In the genomic region with DNA sequence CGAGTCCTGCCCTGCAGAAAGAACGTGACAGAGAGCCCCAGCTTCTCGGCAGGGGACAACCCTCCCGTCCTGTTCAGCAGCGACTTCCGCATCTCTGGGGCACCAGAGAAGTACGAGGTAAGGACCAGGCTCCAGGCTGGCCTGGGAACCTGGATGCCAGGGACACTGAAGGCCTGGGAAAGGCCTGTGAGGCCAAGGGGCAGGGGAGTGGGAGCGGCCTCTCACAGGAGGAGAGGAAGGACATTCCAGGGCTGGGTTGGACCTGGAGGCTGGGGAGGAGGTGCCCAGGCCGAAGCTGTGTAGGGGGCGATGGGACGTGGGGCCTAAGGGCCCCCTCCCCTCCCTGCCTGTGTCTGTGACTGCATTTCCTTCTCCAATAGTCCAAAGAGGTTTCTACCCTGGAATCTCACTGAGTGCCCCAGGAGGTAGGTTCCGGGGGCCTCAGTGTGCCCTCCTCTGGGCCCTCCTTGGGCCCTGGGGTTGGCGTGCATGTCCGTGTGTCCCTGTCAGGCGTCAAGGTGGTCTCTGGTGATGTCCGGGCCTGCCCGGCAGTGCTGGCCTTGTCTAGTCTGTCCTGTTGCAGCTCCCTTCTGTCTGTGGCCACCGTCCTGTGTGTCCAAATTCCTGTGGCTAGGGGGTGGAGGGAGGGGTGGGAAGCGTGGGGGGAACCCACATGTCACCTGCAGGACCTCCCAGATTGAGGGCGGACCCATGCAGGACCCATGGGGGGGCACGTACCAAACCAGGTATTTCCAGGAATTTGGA, we compare ENCODE assay signal across 16 cellular contexts. TPM values are rescaled to one million over a fixed set of nuclear protein-coding genes. Genes with fewer than 3 reads are reported as not detected.
"Had no signal": no experiment of that assay in that cellular context is flagged by ENCODE, and none has a peak within 500 bp of the region (broad histone marks: within the 10 kb centered on the region; RNA-seq: fewer than 3 reads in every experiment).

No MANE protein-coding gene starts in this region.

- H3K4me1 ChIP-seq: ascending aorta, esophagus muscularis mucosa, parathyroid adenoma had no signal

- H3K27ac Mint-ChIP-seq: activated CD8-positive, alpha-beta T cell treated with anti-CD3 and anti-CD28 coated beads for 36 hours; memory B cell had no signal

- ATAC-seq: activated CD8-positive, alpha-beta T cell treated with anti-CD3 and anti-CD28 coated beads for 36 hours; left colon had no signal

- H2AFZ ChIP-seq: parathyroid adenoma had no signal

- H3K4me3 ChIP-seq: ascending aorta, esophagus muscularis mucosa, tibial artery had no signal

- H3K9ac ChIP-seq: parathyroid adenoma had no signal

- H3K27me3 ChIP-seq: ascending aorta had no signal

- H3K79me2 ChIP-seq: parathyroid adenoma had no signal

- H3K9me3 ChIP-seq: ascending aorta, esophagus muscularis mucosa, tibial artery had no signal

- H3K36me3 ChIP-seq: ascending aorta, esophagus muscularis mucosa, tibial artery had no signal

- H3K27ac ChIP-seq: ascending aorta, esophagus muscularis mucosa, parathyroid adenoma, tibial artery had no signal

- H3K9me3 Mint-ChIP-seq: activated CD8-positive, alpha-beta T cell treated with anti-CD3 and anti-CD28 coated beads for 36 hours; memory B cell; neural crest cell had no signal

- H3K4me3 Mint-ChIP-seq: activated CD8-positive, alpha-beta T cell treated with anti-CD3 and anti-CD28 coated beads for 36 hours; memory B cell; neural crest cell had no signal

- H3K27me3 Mint-ChIP-seq: activated CD8-positive, alpha-beta T cell treated with anti-CD3 and anti-CD28 coated beads for 36 hours; memory B cell had no signal

- DNase-seq: activated CD4-positive, alpha-beta T cell treated with anti-CD3 and anti-CD28 coated beads for 4 hours; activated CD8-positive, alpha-beta memory T cell treated with anti-CD3 and anti-CD28 coated beads, Interleukin-2, amount 50 U/mL, for 48 hours; activated CD8-positive, alpha-beta T cell treated with anti-CD3 and anti-CD28 coated beads for 36 hours; activated naive CD4-positive, alpha-beta T cell; glutamatergic neuron; left colon; retina; stimulated activated CD4-positive, alpha-beta T cell treated with anti-CD3 and anti-CD28 coated beads, Interleukin-4, amount 100 ng/mL, for 4 hours; tibial artery had no signal

RNA-seq across cellular contexts. Expression of a gene that starts 16.9 kb away (rescaled TPM):
- total RNA-seq: fibroblast of villous mesenchyme, neural crest cell had no signal

RNA-seq across cellular contexts. Expression of a gene that starts 20.1 kb away (rescaled TPM):
- total RNA-seq: ascending aorta, fibroblast of villous mesenchyme, left colon, neural crest cell had no signal

RNA-seq across cellular contexts. Expression of a gene that starts 29.8 kb away (rescaled TPM):
- total RNA-seq: ascending aorta, esophagus muscularis mucosa, fibroblast of villous mesenchyme, left colon, skeletal muscle tissue had no signal

RNA-seq across cellular contexts. Expression of a gene that starts 35.6 kb away (rescaled TPM):
- total RNA-seq: activated CD8-positive, alpha-beta T cell treated with anti-CD3 and anti-CD28 coated beads for 36 hours; ascending aorta; esophagus muscularis mucosa; fibroblast of villous mesenchyme; neural crest cell; skeletal muscle tissue had no signal
